11 cellular contexts compared by ENCODE assay signal in the genomic region with DNA sequence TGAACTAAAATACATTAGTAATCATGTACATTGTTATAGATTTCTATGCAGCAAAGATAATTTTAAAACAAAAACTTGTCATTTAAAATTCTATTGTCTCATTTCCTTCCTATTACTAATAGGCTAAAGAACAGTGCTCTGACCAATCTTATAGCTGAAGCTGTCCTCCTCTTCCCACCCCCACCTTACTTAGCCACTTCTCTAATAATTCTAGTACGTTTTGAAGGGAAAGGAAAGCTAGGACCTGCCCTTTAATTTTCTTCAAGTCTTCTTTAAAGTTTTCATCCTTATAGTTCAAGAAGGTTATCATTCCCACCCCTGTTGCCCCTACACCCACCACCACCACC.
A peak's percentile ranks its signal among the peaks of the same experiment; 100 is the strongest.
DNase-seq lines count a peak whose midpoint lies in the region; ATAC-seq and TF ChIP-seq lines count a peak whose summit lies in the region.
"Had no signal": no experiment of that assay in that cellular context is flagged by ENCODE, and none has a peak within 500 bp of the region (broad histone marks: within the 10 kb centered on the region; RNA-seq: fewer than 3 reads in every experiment).

No MANE protein-coding gene starts in this region.

- H3K23ac ChIP-seq in IMR-90 (ENCODE audit: low read depth, low read length): no peak overlapping the region; the same call in 1 of the 2 replicates

- H3K14ac ChIP-seq in IMR-90 (replicated peaks; ENCODE audit: low read depth, low read length): peak overlapping the region; percentile 65

- peaks cover 6% of the 10 kb centered on the region for H3K36me3 Mint-ChIP-seq in central memory CD8-positive, alpha-beta T cell (ENCODE audit: insufficient read depth)
- H3K36me3 Mint-ChIP-seq in activated CD8-positive, alpha-beta memory T cell treated with anti-CD3 and anti-CD28 coated beads, Interleukin-2, amount 10 ng/mL, durations not matched to agents 7 days and 5 days: peaks cover 5% of the 10 kb centered on the region

- H3K27me3 Mint-ChIP-seq in central memory CD8-positive, alpha-beta T cell: no peaks in the 10 kb centered on the region
- no peaks in the 10 kb centered on the region for H3K27me3 Mint-ChIP-seq in activated CD8-positive, alpha-beta memory T cell treated with anti-CD3 and anti-CD28 coated beads, Interleukin-2, amount 10 ng/mL, durations not matched to agents 7 days and 5 days
- H3K27me3 Mint-ChIP-seq: activated naive CD4-positive, alpha-beta T cell treated with anti-CD3 and anti-CD28 coated beads, Interleukin-2, amount 50 U/mL, for 24 hours; stimulated activated naive CD8-positive, alpha-beta T cell treated with anti-CD3 and anti-CD28 coated beads, Interleukin-15, Interleukin-2, amounts not matched to agents 100 ng/mL and 50 ng/mL, for 24 hours had no signal

- WGBS in IMR-90 (ENCODE audit: extremely low coverage in 2 of 2, insufficient read length in 1 of 2), 2 experiments: no CpG with 5 or more reads among the region's 1 CpG
- WGBS in mesodermal cell (ENCODE audit: insufficient coverage in 2 of 2), 2 experiments: 100% methylated on average over 1 of the region's 1 CpG; no CpG with 5 or more reads in 1 of the 2 experiments
- WGBS in smooth muscle cell (ENCODE audit: low lambda C conversion rate): 57% methylated on average over 1 of the region's 1 CpG

- no peak overlapping the region for H3K56ac ChIP-seq in IMR-90 (ENCODE audit: extremely low read depth, insufficient read depth, low read length)

- peaks cover 7% of the 10 kb centered on the region for H3F3A ChIP-seq in smooth muscle cell (ENCODE audit: low read depth)

- H3K4me2 ChIP-seq in IMR-90 (ENCODE audit: low read depth, low read length) (peak overlapping the region; percentile 14; the same call in 1 of the 2 replicates), smooth muscle cell (peak overlapping the region; percentile 77)

- H3K9ac ChIP-seq in IMR-90 (ENCODE audit: low read depth, low read length) (no peak overlapping the region), smooth muscle cell (ENCODE audit: low read depth) (peak overlapping the region; percentile 17)

- no peak overlapping the region for H2AK9ac ChIP-seq in IMR-90 (replicated peaks; ENCODE audit: low read depth, low read length, poor library complexity)

- no peak for TF ChIP-seq RAD21 in IMR-90 (IDR thresholded peaks at IDR 0.05; ENCODE audit: low read length)

- H3K79me2 ChIP-seq in smooth muscle cell (ENCODE audit: low read depth): peaks cover 98% of the 10 kb centered on the region

- peaks cover 87% of the 10 kb centered on the region for H4K20me1 ChIP-seq in IMR-90 (ENCODE audit: insufficient read depth, low read length)
- peaks cover 100% of the 10 kb centered on the region for H4K20me1 ChIP-seq in smooth muscle cell (ENCODE audit: low read depth)

- H3K4me3 ChIP-seq in IMR-90 (ENCODE audit: insufficient read depth, low read depth, low read length): no peak overlapping the region
- no peak overlapping the region for H3K4me3 ChIP-seq in mesodermal cell (ENCODE audit: extremely low read depth, insufficient read depth, low read length, poor library complexity, severe bottlenecking)
- H3K4me3 ChIP-seq in smooth muscle cell: no peak overlapping the region
- H3K4me3 ChIP-seq in Peyer's patch: no peak overlapping the region

- H3K79me1 ChIP-seq in IMR-90 (ENCODE audit: low read depth in 1 of 2, low read length in 2 of 2): peaks cover 3 to 77% of the 10 kb centered on the region in 2 experiments; a peak in 2 of 4 replicates

- peak overlapping the region; percentile 51; the same call in 1 of the 2 replicates for H2AK5ac ChIP-seq in IMR-90 (ENCODE audit: low read depth, low read length)

- no peak overlapping the region for H2BK15ac ChIP-seq in IMR-90 (ENCODE audit: low read depth, low read length)

- H3K9me3 Mint-ChIP-seq in central memory CD8-positive, alpha-beta T cell: no peaks in the 10 kb centered on the region
- H3K9me3 Mint-ChIP-seq in activated CD8-positive, alpha-beta memory T cell treated with anti-CD3 and anti-CD28 coated beads, Interleukin-2, amount 10 ng/mL, durations not matched to agents 7 days and 5 days (ENCODE audit: low read depth): no peaks in the 10 kb centered on the region
- H3K9me3 Mint-ChIP-seq: activated naive CD4-positive, alpha-beta T cell treated with anti-CD3 and anti-CD28 coated beads, Interleukin-2, amount 50 U/mL, for 24 hours; stimulated activated naive CD8-positive, alpha-beta T cell treated with anti-CD3 and anti-CD28 coated beads, Interleukin-15, Interleukin-2, amounts not matched to agents 100 ng/mL and 50 ng/mL, for 24 hours had no signal

- H3K4ac ChIP-seq in IMR-90 (ENCODE audit: low read depth, low read length): peak overlapping the region; percentile 25; the same call in 1 of the 2 replicates

- ATAC-seq in IMR-90 (ENCODE audit: low read depth) (no peak), HG03045 (IDR thresholded peaks at IDR 0.05; ENCODE audit: unreplicated experiment) (no peak)
- no peak for ATAC-seq in central memory CD8-positive, alpha-beta T cell (replicated peaks; ENCODE audit: extremely low read depth, poor library complexity, severe bottlenecking)
- ATAC-seq in activated CD8-positive, alpha-beta memory T cell treated with anti-CD3 and anti-CD28 coated beads, Interleukin-2, amount 10 ng/mL, durations not matched to agents 7 days and 5 days: no peak

- in situ Hi-C loops in IMR-90 (cut with MboI; ENCODE audit: low sequenced_read_pairs): no loop called here

- H3K4me1 Mint-ChIP-seq in central memory CD8-positive, alpha-beta T cell: peaks cover 71% of the 10 kb centered on the region
- H3K4me1 Mint-ChIP-seq in activated CD8-positive, alpha-beta memory T cell treated with anti-CD3 and anti-CD28 coated beads, Interleukin-2, amount 10 ng/mL, durations not matched to agents 7 days and 5 days: peaks cover 53% of the 10 kb centered on the region

- no peaks in the 10 kb centered on the region for H3K27me3 ChIP-seq in IMR-90 (ENCODE audit: control insufficient read depth, insufficient read depth, low read length)
- no peaks in the 10 kb centered on the region for H3K27me3 ChIP-seq in smooth muscle cell (ENCODE audit: low read depth)
- no peaks in the 10 kb centered on the region for H3K27me3 ChIP-seq in Peyer's patch

- H3K36me3 ChIP-seq in IMR-90 (ENCODE audit: control insufficient read depth, insufficient read depth, low read length) (0 out of 2 replicates have a peak, but pooled peaks cover 1% of the 10 kb centered on the region), mesodermal cell (ENCODE audit: control insufficient read depth, insufficient read depth, low read length) (peaks cover 5% of the 10 kb centered on the region), smooth muscle cell (ENCODE audit: low read depth) (no peaks in the 10 kb centered on the region), Peyer's patch (no peaks in the 10 kb centered on the region)

- TF ChIP-seq POLR2A in IMR-90 (IDR thresholded peaks at IDR 0.05; ENCODE audit: low read depth, low read length): no peak
- TF ChIP-seq POLR2A in Peyer's patch (IDR thresholded peaks at IDR 0.05): no peak

- no peak overlapping the region for H3K4me3 Mint-ChIP-seq in central memory CD8-positive, alpha-beta T cell
- H3K4me3 Mint-ChIP-seq in activated CD8-positive, alpha-beta memory T cell treated with anti-CD3 and anti-CD28 coated beads, Interleukin-2, amount 10 ng/mL, durations not matched to agents 7 days and 5 days: no peak overlapping the region
- H3K4me3 Mint-ChIP-seq: activated naive CD4-positive, alpha-beta T cell treated with anti-CD3 and anti-CD28 coated beads, Interleukin-2, amount 50 U/mL, for 24 hours; stimulated activated naive CD8-positive, alpha-beta T cell treated with anti-CD3 and anti-CD28 coated beads, Interleukin-15, Interleukin-2, amounts not matched to agents 100 ng/mL and 50 ng/mL, for 24 hours had no signal

- BruUV-seq in IMR-90 (replicated peaks; lab: Mats Ljungman, UMichigan): no TSS peak

- no peaks in the 10 kb centered on the region for H3K9me3 ChIP-seq in IMR-90 (ENCODE audit: control insufficient read depth, insufficient read depth, low read length)
- H3K9me3 ChIP-seq in mesodermal cell (ENCODE audit: control insufficient read depth, low read length): no peaks in the 10 kb centered on the region
- no peaks in the 10 kb centered on the region for H3K9me3 ChIP-seq in smooth muscle cell (replicated peaks; ENCODE audit: low read depth)
- no peaks in the 10 kb centered on the region for H3K9me3 ChIP-seq in Peyer's patch

- H2BK120ac ChIP-seq in IMR-90 (ENCODE audit: low read depth, low read length): no peak overlapping the region; the same call in 1 of the 2 replicates

- no peak overlapping the region for H2BK20ac ChIP-seq in IMR-90 (ENCODE audit: low read depth, low read length)

- no peak for DNase-seq in IMR-90
- no peak for DNase-seq in central memory CD8-positive, alpha-beta T cell (ENCODE audit: low spot score in 2 of 2)
- no peak for DNase-seq in smooth muscle cell (lab: John Stamatoyannopoulos, UW; ENCODE audit: unreplicated experiment)
- DNase-seq in Peyer's patch: no peak
- no peak for DNase-seq in RPMI8226
- DNase-seq in activated CD8-positive, alpha-beta memory T cell treated with anti-CD3 and anti-CD28 coated beads, Interleukin-2, amount 10 ng/mL, durations not matched to agents 7 days and 5 days: no peak
- DNase-seq: SHP77 had no signal

- H4K91ac ChIP-seq in IMR-90 (ENCODE audit: insufficient read depth, low read depth, low read length): no peak overlapping the region; the same call in 1 of the 2 replicates

- dilution Hi-C loops in IMR-90 (cut with HindIII; ENCODE audit: low sequenced_read_pairs, unreplicated experiment): no loop called here

- peak overlapping the region; percentile 42; the same call in 1 of the 2 replicates for H3K18ac ChIP-seq in IMR-90 (ENCODE audit: low read depth, low read length)

- no peak overlapping the region for H2AFZ ChIP-seq in IMR-90 (replicated peaks; ENCODE audit: low read length, poor library complexity)
- H2AFZ ChIP-seq in smooth muscle cell (ENCODE audit: low read depth): no peak overlapping the region

- H3K4me1 ChIP-seq in IMR-90 (ENCODE audit: control insufficient read depth, insufficient read depth, low read length) (peaks cover 41% of the 10 kb centered on the region), mesodermal cell (ENCODE audit: control insufficient read depth, insufficient read depth, low read length, poor library complexity, severe bottlenecking) (peaks cover 71% of the 10 kb centered on the region), smooth muscle cell (ENCODE audit: low read depth) (peaks cover 64% of the 10 kb centered on the region), Peyer's patch (peaks cover 0 to 53% (median 10%) of the 10 kb centered on the region in 4 donors)

- peak overlapping the region; percentile 50 for H3K27ac Mint-ChIP-seq in central memory CD8-positive, alpha-beta T cell (ENCODE audit: low read depth)
- H3K27ac Mint-ChIP-seq in activated CD8-positive, alpha-beta memory T cell treated with anti-CD3 and anti-CD28 coated beads, Interleukin-2, amount 10 ng/mL, durations not matched to agents 7 days and 5 days: no peak overlapping the region

- CTCF ChIA-PET in IMR-90 (lab: Yijun Ruan, JAX): interaction anchor here (1.0 kb wide), 1 partner anchor 20 kb away, joined by 3 read pairs; no protein-coding TSS in a partner anchor
- CTCF ChIA-PET in activated CD8-positive, alpha-beta memory T cell treated with anti-CD3 and anti-CD28 coated beads, Interleukin-2, amount 10 ng/mL, durations not matched to agents 7 days and 5 days (lab: Charles Lee): no interaction called here

- H4K5ac ChIP-seq in IMR-90 (ENCODE audit: low read depth, low read length): no peak overlapping the region

- peaks cover 35% of the 10 kb centered on the region for H3K9me1 ChIP-seq in IMR-90 (ENCODE audit: insufficient read depth, low read length)

- H3K27ac ChIP-seq in IMR-90 (ENCODE audit: insufficient read depth, low read length): peak overlapping the region; percentile 51; the same call in 1 of the 2 replicates
- peak overlapping the region; percentile 70 for H3K27ac ChIP-seq in mesodermal cell (ENCODE audit: low read depth, low read length, severe bottlenecking)
- H3K27ac ChIP-seq in smooth muscle cell (ENCODE audit: low read depth): peak overlapping the region; percentile 79
- H3K27ac ChIP-seq in Peyer's patch: peak overlapping the region in 1 of 4 donors; percentile 27

- POLR2A ChIA-PET in IMR-90 (lab: Charles Lee; ENCODE audit: unreplicated experiment): no interaction called here

- H4K8ac ChIP-seq in IMR-90 (ENCODE audit: low read depth in 2 of 2, low read length in 2 of 2): peak overlapping the region in 1 of 2 experiments; percentile 23; a peak in 1 of 4 replicates

- intact Hi-C loops in IMR-90 (cut with micrococcal nuclease): no loop called here

- peak overlapping the region; percentile 65 for H2BK5ac ChIP-seq in IMR-90 (ENCODE audit: low read depth, low read length, poor library complexity, severe bottlenecking)

- TF ChIP-seq CTCF in IMR-90 (conservative IDR thresholded peaks at IDR 0.05; ENCODE audit: low read depth, low read length): no peak
- TF ChIP-seq CTCF in smooth muscle cell (IDR thresholded peaks at IDR 0.05; ENCODE audit: borderline replicate concordance, insufficient read depth, poor library complexity, severe bottlenecking): no peak
- no peak for TF ChIP-seq CTCF in Peyer's patch (IDR thresholded peaks at IDR 0.05)
